16 cellular contexts compared by ENCODE assay signal in the genomic region with DNA sequence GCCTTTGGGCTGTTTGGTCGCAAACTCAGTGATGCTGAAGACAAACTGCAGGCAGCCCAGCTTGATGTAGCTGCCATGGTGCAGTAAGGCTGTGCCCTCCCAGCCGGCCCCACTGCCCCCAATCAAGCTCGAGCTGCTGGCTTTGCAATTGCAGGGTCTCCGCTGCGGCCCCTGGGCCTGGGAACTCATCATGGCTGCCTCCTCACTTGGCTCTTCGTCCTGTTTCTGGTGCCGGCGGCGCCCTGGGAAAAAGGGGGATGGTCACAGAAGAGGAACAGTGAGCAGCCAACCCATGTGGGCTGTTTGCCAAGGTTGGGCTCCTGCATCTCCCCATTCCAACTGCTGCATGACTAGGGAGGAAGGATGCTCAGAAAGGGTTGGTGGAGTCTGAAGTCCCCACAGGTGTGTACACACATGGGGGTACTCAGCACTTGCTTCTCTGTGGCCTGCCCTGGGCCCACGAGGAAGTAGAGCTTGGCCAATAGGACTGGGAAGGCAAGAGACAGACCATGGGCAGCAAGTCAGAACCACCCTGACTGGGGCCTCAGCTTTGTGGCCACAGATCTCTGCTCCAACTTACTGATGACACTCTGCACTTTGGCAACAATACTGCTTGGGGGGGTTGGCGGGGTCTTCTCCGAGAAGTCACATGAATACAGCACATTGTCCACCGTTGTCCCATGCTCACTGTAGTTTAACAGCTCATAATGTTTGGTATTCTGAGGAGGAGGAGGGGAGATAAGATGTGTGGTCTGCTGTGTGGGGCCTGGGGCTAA. TPM values are rescaled to one million over a fixed set of nuclear protein-coding genes. Genes with fewer than 3 reads are reported as not detected.
A peak's percentile ranks its signal among the peaks of the same experiment; 100 is the strongest.
DNase-seq lines count a peak whose midpoint lies in the region; ATAC-seq, FAIRE-seq and TF ChIP-seq lines count a peak whose summit lies in the region.
"Had no signal": no experiment of that assay in that cellular context is flagged by ENCODE, and none has a peak within 500 bp of the region (broad histone marks: within the 10 kb centered on the region; RNA-seq: fewer than 3 reads in every experiment).

No MANE protein-coding gene starts in this region.

- peaks cover 61% of the 10 kb centered on the region for H3F3A ChIP-seq in GM23338 (replicated peaks; ENCODE audit: low read depth)

- no peak for TF ChIP-seq EP300 in sigmoid colon (IDR thresholded peaks at IDR 0.05)

- peaks cover 7% of the 10 kb centered on the region; the same call in 1 of the 2 replicates for H3K79me2 ChIP-seq in GM23338 (replicated peaks; ENCODE audit: insufficient read depth)

- intact Hi-C loops in dorsolateral prefrontal cortex (cut with DNase I) (no loop called here), sigmoid colon (cut with DNase I) (no loop called here)

- no peak overlapping the region for H3K4me3 Mint-ChIP-seq in GM23338

- ATAC-seq in GM23338 (no peak), GM21619 (IDR thresholded peaks at IDR 0.05; ENCODE audit: unreplicated experiment) (no peak)

- H3K27me3 ChIP-seq in GM23338 (ENCODE audit: insufficient read depth) (no peaks in the 10 kb centered on the region), dorsolateral prefrontal cortex (no peaks in the 10 kb centered on the region), sigmoid colon (no peaks in the 10 kb centered on the region)
- H3K27me3 ChIP-seq: testis had no signal

- H4K20me1 ChIP-seq in GM23338 (replicated peaks; ENCODE audit: insufficient read depth), result peaks cover 20% of the 10 kb centered on the region

- H2AFZ ChIP-seq in GM23338, result no peak overlapping the region
- H2AFZ ChIP-seq: GM23248 had no signal

- no peaks in the 10 kb centered on the region for H3K9me2 ChIP-seq in GM23338 (ENCODE audit: insufficient read depth)

- peak overlapping the region; percentile 57; the same call in 1 of the 2 replicates for H3K27ac Mint-ChIP-seq in GM23338

- H3K9me3 Mint-ChIP-seq in GM23338, result no peaks in the 10 kb centered on the region; the same call in 2 of the 3 replicates
- H3K9me3 Mint-ChIP-seq: IgD-negative memory B cell had no signal

- TF ChIP-seq CTCF in GM23338 (conservative IDR thresholded peaks at IDR 0.05; ENCODE audit: low read depth in 2 of 2) (no peak), dorsolateral prefrontal cortex (IDR thresholded peaks at IDR 0.05 in 54 of 56, conservative IDR thresholded peaks at IDR 0.05 in 2 of 56; ENCODE audit: low read depth in 1 of 56, partially characterized antibody in 56 of 56) (no peak), sigmoid colon (IDR thresholded peaks at IDR 0.05) (no peak)

- 0 out of 2 replicates have a peak overlapping the region, but pooled peaks have one; percentile 42 for H3K27ac ChIP-seq in GM23338 (ENCODE audit: low read depth)
- peak overlapping the region in 55 of 59 donors; percentile 5 to 88 (median 73) for H3K27ac ChIP-seq in dorsolateral prefrontal cortex
- peak overlapping the region in 3 of 4 donors; percentile 72 to 88 (median 84) for H3K27ac ChIP-seq in sigmoid colon
- H3K27ac ChIP-seq: GM23248 had no signal

- WGBS in sigmoid colon, 2 donors, result 85 to 86% methylated on average over 13 of the region's 13 CpGs

- DNase-seq in GM23338 (ENCODE audit: low spot score) (no peak), dorsolateral prefrontal cortex (peak in 2 of 10 donors; percentile 26 to 42), sigmoid colon (no peak), NCI-H226 (no peak), HTR-8/SVneo (ENCODE audit: insufficient read length, low spot score) (no peak)
- DNase-seq: activated CD4-positive, alpha-beta T cell treated with anti-CD3 and anti-CD28 coated beads, Interleukin-2, amount 50 U/mL, for 4 hours; activated gamma-delta T cell; effector CD4-positive, alpha-beta T cell; foreskin melanocyte; GM23248; mammary epithelial cell; NCI-H1092; small intestine; testis had no signal

- no peak overlapping the region for H3K4me2 ChIP-seq in GM23338

- H3K4me1 Mint-ChIP-seq in GM23338, result peaks cover 65% of the 10 kb centered on the region

- H3K4me3 ChIP-seq in GM23338, result no peak overlapping the region
- no peak overlapping the region for H3K4me3 ChIP-seq in dorsolateral prefrontal cortex
- no peak overlapping the region for H3K4me3 ChIP-seq in sigmoid colon
- H3K4me3 ChIP-seq: GM23248 had no signal

- H3K4me1 ChIP-seq in GM23338 (ENCODE audit: insufficient read depth) (peaks cover 36% of the 10 kb centered on the region), sigmoid colon (peaks cover 0 to 51% (median 48%) of the 10 kb centered on the region in 4 donors)

- peaks cover 36% of the 10 kb centered on the region for H3K27me3 Mint-ChIP-seq in GM23338 (ENCODE audit: insufficient read depth, low read depth, poor library complexity)
- H3K27me3 Mint-ChIP-seq: IgD-negative memory B cell had no signal

- H3K36me3 Mint-ChIP-seq in GM23338 (ENCODE audit: low read depth), result peaks cover 65% of the 10 kb centered on the region

- no peaks in the 10 kb centered on the region for H3K9me3 ChIP-seq in sigmoid colon
- H3K9me3 ChIP-seq: testis had no signal

- H3K36me3 ChIP-seq in GM23338 (ENCODE audit: insufficient read depth) (peaks cover 47% of the 10 kb centered on the region), sigmoid colon (peaks cover 29 to 48% (median 36%) of the 10 kb centered on the region in 4 donors)

- FAIRE-seq in HTR-8/SVneo (lab: Jason Lieb, UNC), result no peak
- FAIRE-seq: small intestine had no signal

- TF ChIP-seq POLR2A in sigmoid colon (IDR thresholded peaks at IDR 0.05), result no peak

TF ChIP-seq in GM23338, 12 proteins besides CTCF, POLR2A, EP300 and RAD21 (continues in another document):
- TF ChIP-seq, protein P1, sequence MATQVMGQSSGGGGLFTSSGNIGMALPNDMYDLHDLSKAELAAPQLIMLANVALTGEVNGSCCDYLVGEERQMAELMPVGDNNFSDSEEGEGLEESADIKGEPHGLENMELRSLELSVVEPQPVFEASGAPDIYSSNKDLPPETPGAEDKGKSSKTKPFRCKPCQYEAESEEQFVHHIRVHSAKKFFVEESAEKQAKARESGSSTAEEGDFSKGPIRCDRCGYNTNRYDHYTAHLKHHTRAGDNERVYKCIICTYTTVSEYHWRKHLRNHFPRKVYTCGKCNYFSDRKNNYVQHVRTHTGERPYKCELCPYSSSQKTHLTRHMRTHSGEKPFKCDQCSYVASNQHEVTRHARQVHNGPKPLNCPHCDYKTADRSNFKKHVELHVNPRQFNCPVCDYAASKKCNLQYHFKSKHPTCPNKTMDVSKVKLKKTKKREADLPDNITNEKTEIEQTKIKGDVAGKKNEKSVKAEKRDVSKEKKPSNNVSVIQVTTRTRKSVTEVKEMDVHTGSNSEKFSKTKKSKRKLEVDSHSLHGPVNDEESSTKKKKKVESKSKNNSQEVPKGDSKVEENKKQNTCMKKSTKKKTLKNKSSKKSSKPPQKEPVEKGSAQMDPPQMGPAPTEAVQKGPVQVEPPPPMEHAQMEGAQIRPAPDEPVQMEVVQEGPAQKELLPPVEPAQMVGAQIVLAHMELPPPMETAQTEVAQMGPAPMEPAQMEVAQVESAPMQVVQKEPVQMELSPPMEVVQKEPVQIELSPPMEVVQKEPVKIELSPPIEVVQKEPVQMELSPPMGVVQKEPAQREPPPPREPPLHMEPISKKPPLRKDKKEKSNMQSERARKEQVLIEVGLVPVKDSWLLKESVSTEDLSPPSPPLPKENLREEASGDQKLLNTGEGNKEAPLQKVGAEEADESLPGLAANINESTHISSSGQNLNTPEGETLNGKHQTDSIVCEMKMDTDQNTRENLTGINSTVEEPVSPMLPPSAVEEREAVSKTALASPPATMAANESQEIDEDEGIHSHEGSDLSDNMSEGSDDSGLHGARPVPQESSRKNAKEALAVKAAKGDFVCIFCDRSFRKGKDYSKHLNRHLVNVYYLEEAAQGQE (IDR thresholded peaks at IDR 0.05; ENCODE audit: unreplicated experiment), result no peak
- TF ChIP-seq NANOG (IDR thresholded peaks at IDR 0.05; ENCODE audit: borderline replicate concordance) (no peak), STAT1 (IDR thresholded peaks at IDR 0.05; ENCODE audit: unreplicated experiment) (no peak), ZNF114 (CRISPR knock-in tag; IDR thresholded peaks at IDR 0.05) (no peak)

RNA-seq across cellular contexts. Expression of gene DHRS13, which starts 3.6 kb away (rescaled TPM):
- 31.3 and 34.2 TPM in 2 replicates for total RNA-seq in GM23338 (2014; rRNA removed; shearing (Covaris generic))
- 5.4 and 7.0 TPM in 2 replicates for polyA plus RNA-seq in GM23338 (2016; fragmentation: Nextera tagmentation; extraction: Ambion mirVana)
- total RNA-seq in dorsolateral prefrontal cortex, result 10 to 100 TPM in 61 of 120 experiments, 1 to 10 TPM in 59; 5.9 to 22.5 (median 10.1) TPM
- 1 to 10 TPM; 3.2 to 8.4 (median 3.9) TPM for total RNA-seq in sigmoid colon
- polyA plus RNA-seq in sigmoid colon, result 10 to 100 TPM in 1 of 3 donors, 1 to 10 TPM in 2; 2.1 to 15.0 (median 3.0) TPM

RNA-seq across cellular contexts. Expression of gene FLOT2, which starts 8.9 kb away (rescaled TPM):
- 66.1 and 66.3 TPM in 2 replicates for total RNA-seq in GM23338 (2014; rRNA removed; shearing (Covaris generic))
- polyA plus RNA-seq in GM23338 (2016; fragmentation: Nextera tagmentation; extraction: Ambion mirVana) (49.8 and 51.0 TPM in 2 replicates), sigmoid colon (10 to 100 TPM; 27.3 to 91.8 (median 36.6) TPM)
- total RNA-seq in dorsolateral prefrontal cortex (100 to 1,000 TPM in 84 of 120 experiments, 10 to 100 TPM in 36; 50.7 to 182 (median 108) TPM), sigmoid colon (10 to 100 TPM; 38.5 to 72.5 (median 52.4) TPM)

RNA-seq across cellular contexts. Expression of gene PHF12, which starts 44.9 kb away (rescaled TPM):
- total RNA-seq in GM23338 (2014; rRNA removed; shearing (Covaris generic)), result 41.0 and 45.4 TPM in 2 replicates
- 19.7 and 20.8 TPM in 2 replicates for polyA plus RNA-seq in GM23338 (2016; fragmentation: Nextera tagmentation; extraction: Ambion mirVana)
- 10 to 100 TPM; 32.6 to 65.4 (median 44.1) TPM for total RNA-seq in dorsolateral prefrontal cortex
- total RNA-seq in sigmoid colon, result 10 to 100 TPM; 39.1 to 54.3 (median 45.2) TPM
- polyA plus RNA-seq in sigmoid colon, result 10 to 100 TPM in 2 of 3 donors, 1 to 10 TPM in 1; 6.9 to 24.7 (median 13.8) TPM

RNA-seq across cellular contexts. Expression of gene ERAL1, which starts 51.6 kb away (rescaled TPM):
- total RNA-seq in GM23338 (2014; rRNA removed; shearing (Covaris generic)), result 118 and 121 TPM in 2 replicates
- polyA plus RNA-seq in GM23338 (2016; fragmentation: Nextera tagmentation; extraction: Ambion mirVana) (77.1 and 77.5 TPM in 2 replicates), sigmoid colon (10 to 100 TPM; 27.0 to 43.2 (median 41.7) TPM)
- total RNA-seq in dorsolateral prefrontal cortex (10 to 100 TPM; 32.0 to 63.5 (median 45.6) TPM), sigmoid colon (10 to 100 TPM; 20.2 to 41.9 (median 30.3) TPM)
